ENCODE assay signal across 1 cellular context in genomic region chr12:22683131-22683530, GRCh38.
TF ChIP-seq lines count a peak whose summit lies in the region.

No MANE protein-coding gene starts in this region.

TF ChIP-seq in GM23338, 12 proteins besides CTCF, POLR2A, EP300 and RAD21:
- TF ChIP-seq ZNF462 (CRISPR knock-in tag; IDR thresholded peaks at IDR 0.05) (no peak), ZNF331 (CRISPR knock-in tag; IDR thresholded peaks at IDR 0.05; ENCODE audit: low read depth) (no peak), CREB1 (CRISPR knock-in tag; IDR thresholded peaks at IDR 0.05; ENCODE audit: low read depth) (no peak)
